8 cellular contexts compared by ENCODE assay signal in genomic region chr5:140251527-140251973, GRCh38. TPM values are rescaled to one million over a fixed set of nuclear protein-coding genes. Genes with fewer than 3 reads are reported as not detected.
DNase-seq lines count a peak whose midpoint lies in the region; ATAC-seq and TF ChIP-seq lines count a peak whose summit lies in the region.

No MANE protein-coding gene starts in this region.

- peaks cover 25% of the 10 kb centered on the region for H3K36me3 Mint-ChIP-seq in endothelial cell (ENCODE audit: low read depth, unreplicated experiment)

- peaks cover 32% of the 10 kb centered on the region for H3K4me1 Mint-ChIP-seq in endothelial cell (ENCODE audit: unreplicated experiment)

- ATAC-seq in GM19395 (IDR thresholded peaks at IDR 0.05; ENCODE audit: unreplicated experiment), result peak; percentile 59
- peak; percentile 87 to 89 for ATAC-seq in activated CD4-positive, CD25-positive, alpha-beta regulatory T cell treated with anti-CD3 and anti-CD28 coated beads, Interleukin-2, amount 50 U/mL, for 24 hours

- peak overlapping the region; percentile 80 for H3K27ac Mint-ChIP-seq in endothelial cell (ENCODE audit: unreplicated experiment)

- H3K9me3 Mint-ChIP-seq in endothelial cell (ENCODE audit: unreplicated experiment), result no peaks in the 10 kb centered on the region

- H3K27me3 Mint-ChIP-seq in endothelial cell (ENCODE audit: unreplicated experiment), result peaks cover 9% of the 10 kb centered on the region

- DNase-seq in HS-5 (ENCODE audit: low read depth) (peak; percentile 98), endothelial cell (ENCODE audit: low spot score) (no peak), NK-92 (lab: John Stamatoyannopoulos, UW; ENCODE audit: unreplicated experiment) (no peak), NCI-H1694 treated with DMSO at 0.1 percent for 48 hours (lab: John Stamatoyannopoulos, UW) (no peak), NCI-H526 (lab: John Stamatoyannopoulos, UW) (no peak)
- DNase-seq in stimulated activated CD4-positive, alpha-beta T cell treated with anti-CD3 and anti-CD28 coated beads, Interleukin-12 subunit alpha, Interleukin-12 subunit beta, amount 100 ng/mL, for 4 hours, result peak; percentile 29

- TF ChIP-seq CTCF in endothelial cell (IDR thresholded peaks at IDR 0.05; ENCODE audit: unreplicated experiment), result no peak

- H3K4me3 Mint-ChIP-seq in endothelial cell (ENCODE audit: unreplicated experiment), result no peak overlapping the region

RNA-seq across cellular contexts. Expression of gene PFDN1, which starts 51.4 kb away (rescaled TPM):
- 86.2 TPM for total RNA-seq in endothelial cell (ENCODE audit: unreplicated experiment)

Comparison
In these comparisons a context has a peak if more than half of its experiments do, and no peak if none do; other contexts are left out.
1. DNase-seq: peak in HS-5 (single experiment) and stimulated activated CD4-positive, alpha-beta T cell treated with anti-CD3 and anti-CD28 coated beads, Interleukin-12 subunit alpha, Interleukin-12 subunit beta, amount 100 ng/mL, for 4 hours (single experiment); none in endothelial cell (single experiment), NK-92 (single experiment), NCI-H1694 treated with DMSO at 0.1 percent for 48 hours (single experiment) and NCI-H526 (0 of 2).